In genomic region chr12:6427796-6428195, GRCh38 we compare ENCODE assay signal across 3 cellular contexts. TPM values are rescaled to one million over a fixed set of nuclear protein-coding genes. Genes with fewer than 3 reads are reported as not detected.
"Had no signal": no experiment of that assay in that cellular context is flagged by ENCODE, and none has a peak within 500 bp of the region (broad histone marks: within the 10 kb centered on the region; RNA-seq: fewer than 3 reads in every experiment).

No MANE protein-coding gene starts in this region.

RNA-seq across cellular contexts. Expression of gene CD27, which starts 17.0 kb away (rescaled TPM):
- total RNA-seq: cardiac muscle cell, mammary epithelial cell had no signal
- polyA plus RNA-seq: mammary epithelial cell had no signal

RNA-seq across cellular contexts. Expression of gene SCNN1A, which starts 52.4 kb away (rescaled TPM):
- total RNA-seq: frontal cortex had no signal
- polyA plus RNA-seq: cardiac muscle cell had no signal
